11 cellular contexts compared by ENCODE assay signal in the genomic region with DNA sequence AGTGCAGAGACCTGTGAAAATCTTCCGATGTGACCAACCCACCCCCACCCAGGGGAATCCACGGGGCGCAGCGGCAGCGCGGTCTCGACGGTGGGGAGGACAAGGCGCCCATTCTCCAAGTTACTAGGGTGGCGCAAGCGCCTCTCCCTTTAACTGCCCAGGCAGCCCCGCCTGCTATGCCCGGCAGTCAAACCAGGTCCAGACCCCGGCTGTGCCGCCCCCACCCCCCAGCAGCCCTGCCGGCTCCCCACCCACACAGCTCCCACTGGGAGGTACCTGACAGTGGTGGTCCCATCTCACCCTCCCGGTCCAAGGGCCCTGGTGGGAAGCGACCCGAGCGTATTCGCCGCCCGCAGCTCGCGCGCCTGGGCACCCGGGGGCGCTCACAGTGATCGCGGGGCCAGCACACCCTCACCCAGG. TPM values are rescaled to one million over a fixed set of nuclear protein-coding genes. Genes with fewer than 3 reads are reported as not detected.
DNase-seq lines count a peak whose midpoint lies in the region; ATAC-seq and TF ChIP-seq lines count a peak whose summit lies in the region.
"Had no signal": no experiment of that assay in that cellular context is flagged by ENCODE, and none has a peak within 500 bp of the region (broad histone marks: within the 10 kb centered on the region; RNA-seq: fewer than 3 reads in every experiment).

No MANE protein-coding gene starts in this region.

- TF ChIP-seq CTCF in HEK293 (tag by site-specific recombination; IDR thresholded peaks at IDR 0.05): no peak
- TF ChIP-seq CTCF in endodermal cell (conservative IDR thresholded peaks at IDR 0.05): peak; percentile 20

- peak overlapping the region in 5 of 8 donors; percentile 44 to 71 (median 58) for H3K4me3 Mint-ChIP-seq in CD4-positive, alpha-beta memory T cell
- no peak overlapping the region for H3K4me3 Mint-ChIP-seq in endodermal cell

- ATAC-seq in HG03196 (IDR thresholded peaks at IDR 0.05; ENCODE audit: unreplicated experiment) (no peak), HG02623 (IDR thresholded peaks at IDR 0.05; ENCODE audit: unreplicated experiment) (no peak)

- peak overlapping the region; percentile 92 for H3K18ac ChIP-seq in neuronal stem cell (ENCODE audit: low read length)

- H2BK120ac ChIP-seq in neuronal stem cell (ENCODE audit: low read depth, low read length): no peak overlapping the region

- no peak overlapping the region for H4K91ac ChIP-seq in neuronal stem cell (ENCODE audit: low read depth, low read length, poor library complexity)

- H2AFZ ChIP-seq in neuronal stem cell (ENCODE audit: low read length): no peak overlapping the region

- H2BK12ac ChIP-seq in neuronal stem cell (ENCODE audit: low read length): no peak overlapping the region

- no peak overlapping the region for H2BK5ac ChIP-seq in neuronal stem cell (ENCODE audit: low read length)

- no peak overlapping the region for H3K4me3 ChIP-seq in CD4-positive, alpha-beta memory T cell (ENCODE audit: low read length in 2 of 2)
- H3K4me3 ChIP-seq in HEK293 (ENCODE audit: low read depth, low read length) (peak overlapping the region; percentile 40), endodermal cell (ENCODE audit: low read length) (no peak overlapping the region), neuronal stem cell (ENCODE audit: low read length in 2 of 2) (no peak overlapping the region)

- peak overlapping the region; percentile 57 for H3K4me2 ChIP-seq in neuronal stem cell (ENCODE audit: insufficient read depth, low read length, poor library complexity, severe bottlenecking)

- no peaks in the 10 kb centered on the region for H3K27me3 ChIP-seq in CD4-positive, alpha-beta memory T cell (ENCODE audit: insufficient read depth, low read length)
- H3K27me3 ChIP-seq in endodermal cell (ENCODE audit: control insufficient read depth, insufficient read depth, low read length, poor library complexity, severe bottlenecking) (peaks cover 92% of the 10 kb centered on the region), neuronal stem cell (ENCODE audit: control insufficient read depth in 3 of 3, insufficient read depth in 3 of 3, low read depth in 1 of 3, low read length in 3 of 3) (peaks cover 18 to 66% (median 50%) of the 10 kb centered on the region in 3 experiments)

- H3K79me1 ChIP-seq in neuronal stem cell (ENCODE audit: low read depth, low read length): no peaks in the 10 kb centered on the region

- H3K27ac ChIP-seq in CD4-positive, alpha-beta memory T cell (ENCODE audit: low read depth, low read length): no peak overlapping the region
- H3K27ac ChIP-seq in HEK293 (ENCODE audit: extremely low read depth, low read depth, low read length) (no peak overlapping the region), endodermal cell (ENCODE audit: low read depth, low read length) (no peak overlapping the region), neuronal stem cell (replicated peaks; ENCODE audit: low read length) (no peak overlapping the region)

- H3K14ac ChIP-seq in neuronal stem cell (ENCODE audit: low read length): no peak overlapping the region

- peaks cover 28 to 57% (median 41%) of the 10 kb centered on the region in 4 donors for H3K4me1 Mint-ChIP-seq in CD4-positive, alpha-beta memory T cell
- H3K4me1 Mint-ChIP-seq in endodermal cell: no peaks in the 10 kb centered on the region

- peak overlapping the region; percentile 75 for H2AK5ac ChIP-seq in neuronal stem cell (ENCODE audit: low read depth, low read length)

- H2BK15ac ChIP-seq in neuronal stem cell (ENCODE audit: low read length): no peak overlapping the region

- peak overlapping the region; percentile 34 for H3K23ac ChIP-seq in neuronal stem cell (ENCODE audit: low read depth, low read length, poor library complexity)

- peaks cover 57% of the 10 kb centered on the region for H3K4me1 ChIP-seq in CD4-positive, alpha-beta memory T cell (ENCODE audit: insufficient read depth, low read length)
- H3K4me1 ChIP-seq in HEK293 (ENCODE audit: control insufficient read depth, insufficient read depth, low read length) (no peaks in the 10 kb centered on the region), endodermal cell (ENCODE audit: control insufficient read depth, insufficient read depth, low read length) (no peaks in the 10 kb centered on the region), neuronal stem cell (ENCODE audit: control insufficient read depth in 2 of 2, insufficient read depth in 1 of 2, low read depth in 1 of 2, low read length in 2 of 2) (peaks cover 0 to 2% of the 10 kb centered on the region in 2 donors)

- POLR2A ChIA-PET in CD4-positive, alpha-beta memory T cell (lab: Charles Lee; ENCODE audit: partially characterized antibody): interaction anchor here (6.1 kb wide), 1 partner anchor 22 kb away, joined by 35 read pairs; no protein-coding TSS in a partner anchor
- POLR2A ChIA-PET in HEK293 (lab: Yijun Ruan, JAX): interaction anchor here (0.6 kb wide), 1 partner anchor 671 kb away, joined by 3 read pairs; no protein-coding TSS in a partner anchor

- H3K27me3 Mint-ChIP-seq in CD4-positive, alpha-beta memory T cell: no peaks in the 10 kb centered on the region
- H3K27me3 Mint-ChIP-seq in endodermal cell (ENCODE audit: insufficient read depth): peaks cover 88% of the 10 kb centered on the region

- CTCF ChIA-PET in CD4-positive, alpha-beta memory T cell (lab: Charles Lee; ENCODE audit: partially characterized antibody): interaction anchor here (1.5 to 4.4 kb wide), 2 partner anchors 88 to 449 kb away, joined by 5 to 30 read pairs; no protein-coding TSS in a partner anchor
- CTCF ChIA-PET in HEK293 (lab: Yijun Ruan, JAX): interaction anchor here (0.6 to 0.7 kb wide), 2 partner anchors 83 to 88 kb away, joined by 3 to 6 read pairs; no protein-coding TSS in a partner anchor

- peak overlapping the region; percentile 65 for H4K8ac ChIP-seq in neuronal stem cell (ENCODE audit: low read depth, low read length)

- intact Hi-C loops in CD4-positive, alpha-beta memory T cell (cut with micrococcal nuclease): loop anchor here (1.0 to 5.0 kb wide), 2 partner anchors 88 to 441 kb away; a partner anchor contains a TSS

- H3K9me3 ChIP-seq in CD4-positive, alpha-beta memory T cell (ENCODE audit: control insufficient read depth in 1 of 2, low read length in 2 of 2): no peaks in the 10 kb centered on the region
- H3K9me3 ChIP-seq in HEK293 (ENCODE audit: control insufficient read depth, insufficient read depth, low read depth, low read length) (no peaks in the 10 kb centered on the region), endodermal cell (ENCODE audit: control insufficient read depth, low read length) (peaks cover 9% of the 10 kb centered on the region), neuronal stem cell (replicated peaks in 1 of 2; ENCODE audit: control insufficient read depth in 2 of 2, insufficient read depth in 1 of 2, low read depth in 1 of 2, low read length in 2 of 2) (peaks cover 3 to 10% of the 10 kb centered on the region in 2 donors)

- H3K4ac ChIP-seq in neuronal stem cell (ENCODE audit: low read length): no peak overlapping the region

- H3K27ac Mint-ChIP-seq in CD4-positive, alpha-beta memory T cell: peak overlapping the region in 1 of 7 donors; percentile 15
- H3K27ac Mint-ChIP-seq in endodermal cell: no peak overlapping the region

- H3K9me3 Mint-ChIP-seq in CD4-positive, alpha-beta memory T cell: peaks cover 0 to 2% (median 0%) of the 10 kb centered on the region in 8 donors
- peaks cover 4% of the 10 kb centered on the region for H3K9me3 Mint-ChIP-seq in endodermal cell

- H3K36me3 ChIP-seq in CD4-positive, alpha-beta memory T cell (ENCODE audit: insufficient read depth, low read length): no peaks in the 10 kb centered on the region
- H3K36me3 ChIP-seq in HEK293 (ENCODE audit: control insufficient read depth in 2 of 2, insufficient read depth in 1 of 2, low read length in 2 of 2): no peaks in the 10 kb centered on the region
- no peaks in the 10 kb centered on the region for H3K36me3 ChIP-seq in endodermal cell (ENCODE audit: control insufficient read depth, insufficient read depth, low read length)
- H3K36me3 ChIP-seq in neuronal stem cell (replicated peaks in 1 of 2; ENCODE audit: control insufficient read depth in 2 of 2, insufficient read depth in 2 of 2, low read length in 2 of 2): no peaks in the 10 kb centered on the region

- H3K9ac ChIP-seq in endodermal cell (ENCODE audit: extremely low read depth, low read length, poor library complexity, severe bottlenecking) (no peak overlapping the region), neuronal stem cell (ENCODE audit: low read depth, low read length, poor library complexity) (no peak overlapping the region)

- whole genome bisulfite sequencing in endodermal cell (ENCODE audit: insufficient coverage in 1 of 2, insufficient read length in 1 of 2), 2 experiments: 32 to 37% methylated on average over 20 to 30 of the region's 30 CpGs
- WGBS in neuronal stem cell (ENCODE audit: extremely low coverage in 2 of 2, insufficient read length in 2 of 2, insufficient replicate concordance in 1 of 2), 2 donors: no CpG with 5 or more reads among the region's 30 CpGs

- DNase-seq in CD4-positive, alpha-beta memory T cell: no peak
- DNase-seq in endodermal cell: peak; percentile 63
- no peak for DNase-seq in neuronal stem cell (ENCODE audit: low spot score)
- no peak for DNase-seq in DMS 273 treated with DMSO at 0.1 percent for 48 hours (lab: John Stamatoyannopoulos, UW)
- DNase-seq: DND-41, retina, trophoblast cell had no signal

- H3K36me3 Mint-ChIP-seq in CD4-positive, alpha-beta memory T cell: no peaks in the 10 kb centered on the region
- no peaks in the 10 kb centered on the region for H3K36me3 Mint-ChIP-seq in endodermal cell (ENCODE audit: low read depth)

TF ChIP-seq in HEK293, 187 proteins besides CTCF, POLR2A, EP300 and RAD21 (continues in another document):
- no peak for TF ChIP-seq ZBTB21 (tag by site-specific recombination; IDR thresholded peaks at IDR 0.05)
- TF ChIP-seq MEIS1 (CRISPR knock-in tag; IDR thresholded peaks at IDR 0.05; ENCODE audit: borderline replicate concordance): no peak
- TF ChIP-seq ZNF37A (tag by site-specific recombination; IDR thresholded peaks at IDR 0.05): no peak

RNA-seq across cellular contexts. Expression of a gene that starts 0.4 kb away (rescaled TPM):
- under 1 TPM; 0.19 to 0.23 TPM for total RNA-seq in CD4-positive, alpha-beta memory T cell
- not detected for polyA plus RNA-seq in CD4-positive, alpha-beta memory T cell
- under 1 TPM; 0.11 TPM for total RNA-seq in endodermal cell
- 0.18 TPM for polyA plus RNA-seq in endodermal cell (2013, experiment 1 of 2)
- 0.08 TPM for polyA plus RNA-seq in endodermal cell (2013, experiment 2 of 2)
- 0.01 TPM for polyA plus RNA-seq in neuronal stem cell (2013, experiment 1 of 2)
- 0.01 TPM for polyA plus RNA-seq in neuronal stem cell (2013, experiment 2 of 2)
- total RNA-seq: lung microvascular endothelial cell had no signal

RNA-seq across cellular contexts. Expression of a gene that starts 0.9 kb away (rescaled TPM):
- 10 to 100 TPM; 21.4 to 21.6 TPM for total RNA-seq in CD4-positive, alpha-beta memory T cell
- 10 to 100 TPM in 1 of 2 donors, 1 to 10 TPM in 1; 5.4 to 21.7 TPM for polyA plus RNA-seq in CD4-positive, alpha-beta memory T cell
- 1 to 10 TPM; 1.8 to 3.5 TPM for total RNA-seq in endodermal cell
- polyA plus RNA-seq in endodermal cell (2013, experiment 1 of 2): 1.0 TPM
- polyA plus RNA-seq in endodermal cell (2013, experiment 2 of 2): 0.46 TPM
- polyA plus RNA-seq in neuronal stem cell (2013, experiment 1 of 2): 1.2 TPM
- 1.1 TPM for polyA plus RNA-seq in neuronal stem cell (2013, experiment 2 of 2)
- total RNA-seq: lung microvascular endothelial cell had no signal

RNA-seq across cellular contexts. Expression of a gene that starts 43.3 kb away (rescaled TPM):
- 10 to 100 TPM; 58.6 to 65.8 TPM for total RNA-seq in CD4-positive, alpha-beta memory T cell
- polyA plus RNA-seq in CD4-positive, alpha-beta memory T cell: 10 to 100 TPM; 54.6 to 79.8 TPM
- 10 to 100 TPM; 47.2 to 51.1 TPM for total RNA-seq in endodermal cell
- polyA plus RNA-seq in endodermal cell (2013, experiment 1 of 2): 27.2 TPM
- 25.0 TPM for polyA plus RNA-seq in endodermal cell (2013, experiment 2 of 2)
- polyA plus RNA-seq in neuronal stem cell (2013, experiment 1 of 2): 50.8 TPM
- 54.1 TPM for polyA plus RNA-seq in neuronal stem cell (2013, experiment 2 of 2)

Comparison
In these comparisons a context has a peak if more than half of its experiments do, and no peak if none do; other contexts are left out.
1. RNA of a gene that starts 0.9 kb away (total RNA-seq): 21.4 to 21.6 TPM in CD4-positive, alpha-beta memory T cell; 1.8 to 3.5 TPM in endodermal cell; every median in the first group is over 4 times any median in the second.